Comparison of ENCODE assay signal across 8 cellular contexts in the genomic region with DNA sequence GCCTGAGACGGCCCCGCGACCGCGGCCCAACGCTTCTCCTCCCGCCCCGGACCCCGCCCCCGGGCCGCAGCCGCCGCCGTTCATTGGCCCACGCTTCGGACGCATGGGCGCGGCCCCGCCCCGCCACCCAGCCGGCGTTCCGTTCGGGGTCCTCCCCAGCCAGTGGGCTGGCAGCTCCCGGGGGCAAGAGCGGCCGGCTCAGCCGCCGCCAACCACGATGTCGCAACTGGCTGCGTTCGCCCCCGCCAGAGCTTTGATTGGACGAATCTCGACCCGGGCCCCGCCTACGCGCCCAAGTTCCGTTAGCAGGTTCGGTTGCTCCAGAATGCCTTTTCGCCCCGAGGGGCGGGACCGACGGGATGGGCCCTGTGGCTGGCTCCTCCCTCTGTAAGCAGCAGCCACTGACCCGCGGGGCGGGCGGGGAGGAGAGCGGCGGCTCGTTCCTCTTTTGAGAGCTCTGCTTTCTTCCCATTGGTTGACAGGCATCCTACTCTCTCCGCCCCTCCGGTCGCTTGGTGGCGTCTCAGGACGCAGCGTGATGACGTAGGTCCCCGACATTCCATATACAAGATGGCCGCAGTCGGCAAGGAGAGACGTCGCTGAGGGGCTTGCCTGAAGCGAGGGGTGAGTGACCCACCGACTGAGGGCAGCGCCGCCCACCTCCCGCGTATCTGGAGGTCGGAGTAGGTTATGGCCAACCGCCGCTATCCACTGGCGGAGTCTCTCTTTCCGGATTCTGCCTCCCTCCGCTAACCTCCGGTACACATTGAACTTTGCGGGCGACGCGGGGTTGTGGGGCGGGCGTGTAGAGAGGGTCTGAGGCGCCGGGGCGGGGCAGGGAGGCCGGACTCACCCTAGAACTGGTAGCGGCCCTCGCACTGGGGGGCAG. TPM values are rescaled to one million over a fixed set of nuclear protein-coding genes. Genes with fewer than 3 reads are reported as not detected.
DNase-seq lines count a peak whose midpoint lies in the region; ATAC-seq and TF ChIP-seq lines count a peak whose summit lies in the region.

CCNK (plus strand) TSS at position 554 of the 889 bp plus-strand sequence. CDS start 11,269 bp downstream, outside the sequence.
SETD3 (minus strand) TSS at position 4 of the 889 bp plus-strand sequence. CDS start 15,054 bp downstream, outside the sequence.

- H3K36me3 Mint-ChIP-seq in T-helper 17 cell (ENCODE audit: low read depth) = peaks cover 3% of the 10 kb centered on the region

- H3K27ac Mint-ChIP-seq in T-helper 17 cell = peak within 1 kb of the TSS; percentile 97

- no peaks in the 10 kb centered on the region for H3K36me3 ChIP-seq in upper lobe of right lung

- H3K27me3 Mint-ChIP-seq in T-helper 17 cell = no peaks in the 10 kb centered on the region

- peak within 1 kb of the TSS; percentile 94 for H3K27ac ChIP-seq in upper lobe of right lung

- TF ChIP-seq CTCF in upper lobe of right lung (IDR thresholded peaks at IDR 0.05) = no peak

- H3K4me3 ChIP-seq in upper lobe of right lung = peak within 1 kb of the TSS; percentile 89

- H3K4me1 Mint-ChIP-seq in T-helper 17 cell = peaks cover 52% of the 10 kb centered on the region

- peak within 1 kb of the TSS; percentile 99 for H3K4me3 Mint-ChIP-seq in T-helper 17 cell

- H3K9me3 ChIP-seq in T-helper 17 cell (ENCODE audit: control insufficient read depth, low read length, poor library complexity, severe bottlenecking) (no peaks in the 10 kb centered on the region), upper lobe of right lung (no peaks in the 10 kb centered on the region)

- DNase-seq in NCI-H1694 treated with DMSO at 0.1 percent for 48 hours (lab: John Stamatoyannopoulos, UW) (peak; percentile 100), T-helper 17 cell (peak; percentile 99 to 100 (median 99)), amygdala (lab: John Stamatoyannopoulos, UW) (peak; percentile 85 to 100 (median 100)), left cardiac atrium (peak; percentile 100), posterior vena cava (ENCODE audit: low spot score) (peak; percentile 100), upper lobe of right lung (peak; percentile 100)

- peak; percentile 88 for ATAC-seq in HG02885 (IDR thresholded peaks at IDR 0.05; ENCODE audit: poor library complexity, unreplicated experiment)
- peak; percentile 89 for ATAC-seq in T-helper 17 cell
- peak; percentile 94 to 97 for ATAC-seq in left cardiac atrium
- ATAC-seq in upper lobe of right lung = peak; percentile 96

- peaks cover 38% of the 10 kb centered on the region for H3K4me1 ChIP-seq in upper lobe of right lung

- peak; percentile 83 for TF ChIP-seq POLR2A in GM15510 (IDR thresholded peaks at IDR 0.05; ENCODE audit: borderline replicate concordance, extremely low read depth, insufficient read length)

- intact Hi-C loops in left cardiac atrium (cut with DNase I) (no loop called here), posterior vena cava (cut with DNase I) (no loop called here), upper lobe of right lung (cut with DNase I) (no loop called here)

- no peaks in the 10 kb centered on the region for H3K27me3 ChIP-seq in upper lobe of right lung

RNA-seq across cellular contexts. Expression of gene CCNK, which starts in this region (rescaled TPM):
- total RNA-seq in T-helper 17 cell = 100 to 1,000 TPM; 138 to 141 TPM
- 10 to 100 TPM; 31.4 to 38.6 TPM for total RNA-seq in left cardiac atrium
- total RNA-seq in posterior vena cava = 10 to 100 TPM; 34.3 to 35.3 TPM
- total RNA-seq in upper lobe of right lung = 48.7 TPM

RNA-seq across cellular contexts. Expression of gene SETD3, which starts in this region (rescaled TPM):
- total RNA-seq in T-helper 17 cell (10 to 100 TPM; 38.2 to 47.6 TPM), left cardiac atrium (100 to 1,000 TPM in 1 of 2 donors, 10 to 100 TPM in 1; 77.7 to 116 TPM), posterior vena cava (100 to 1,000 TPM in 1 of 2 donors, 10 to 100 TPM in 1; 74.5 to 103 TPM), upper lobe of right lung (90.3 TPM)

Comparison
In these comparisons a context has a peak if more than half of its experiments do, and no peak if none do; other contexts are left out.
1. Peak in every context shown above with its lines: DNase-seq, ATAC-seq, H3K4me3 ChIP-seq and H3K27ac ChIP-seq.